In genomic region chr2:169230204-169230603, GRCh38 we compare ENCODE assay signal across 7 cellular contexts.
"Had no signal": no experiment of that assay in that cellular context is flagged by ENCODE, and none has a peak within 500 bp of the region (broad histone marks: within the 10 kb centered on the region; RNA-seq: fewer than 3 reads in every experiment).

No MANE protein-coding gene starts in this region.

- H3K27ac Mint-ChIP-seq: GM23338, H9 had no signal

- H2AFZ ChIP-seq: GM23338 had no signal

- H3K4me3 Mint-ChIP-seq: GM23338, H9 had no signal

- H3K4me3 ChIP-seq: GM23338 had no signal

- ATAC-seq: GM23338 had no signal

- DNase-seq: H9, HCEC 1CT, KBM-7 had no signal

- H3K4me2 ChIP-seq: GM23338 had no signal

- H3K9me3 Mint-ChIP-seq: GM23338, H9 had no signal

- FAIRE-seq: H1, H54, HTR-8/SVneo had no signal
